20 cellular contexts compared by ENCODE assay signal in genomic region chr4:53049528-53049927, GRCh38.
DNase-seq lines count a peak whose midpoint lies in the region; ATAC-seq, FAIRE-seq and TF ChIP-seq lines count a peak whose summit lies in the region.
"Had no signal": no experiment of that assay in that cellular context is flagged by ENCODE, and none has a peak within 500 bp of the region (broad histone marks: within the 10 kb centered on the region; RNA-seq: fewer than 3 reads in every experiment).

No MANE protein-coding gene starts in this region.

- TF ChIP-seq POLR2A in IMR-90 (IDR thresholded peaks at IDR 0.05; ENCODE audit: low read depth, low read length): no peak

- no peak overlapping the region for H4K5ac ChIP-seq in IMR-90 (ENCODE audit: low read depth, low read length)

- H3K18ac ChIP-seq in IMR-90 (ENCODE audit: low read depth, low read length): no peak overlapping the region

- no peak overlapping the region for H2AK5ac ChIP-seq in IMR-90 (ENCODE audit: low read depth, low read length)

- H3K36me3 ChIP-seq in IMR-90 (ENCODE audit: control insufficient read depth, insufficient read depth, low read length) (no peaks in the 10 kb centered on the region), kidney (ENCODE audit: control insufficient read depth in 1 of 2, insufficient read depth in 2 of 2, low read length in 2 of 2) (no peaks in the 10 kb centered on the region)

- no peaks in the 10 kb centered on the region for H3K9me1 ChIP-seq in IMR-90 (ENCODE audit: insufficient read depth, low read length)

- no peak overlapping the region for H3K23ac ChIP-seq in IMR-90 (ENCODE audit: low read depth, low read length)

- H3K4me2 ChIP-seq in IMR-90 (ENCODE audit: low read depth, low read length): no peak overlapping the region
- H3K4me2 ChIP-seq: A549; BLaER1 treated with 17β-estradiol and CSF1 and Interleukin-3, amounts not matched to agents 10 nM and 100 nM had no signal

- no peaks in the 10 kb centered on the region for H3K27me3 ChIP-seq in IMR-90 (ENCODE audit: control insufficient read depth, insufficient read depth, low read length)
- H3K27me3 ChIP-seq: BLaER1 treated with 17β-estradiol and CSF1 and Interleukin-3, amounts not matched to agents 10 nM and 100 nM had no signal

- no peak overlapping the region for H2BK15ac ChIP-seq in IMR-90 (ENCODE audit: low read depth, low read length)

- no peak for ATAC-seq in IMR-90 (ENCODE audit: low read depth)
- peak; percentile 32; the same call in 1 of the 3 replicates for ATAC-seq in SK-N-SH treated with all-trans-retinoic acid at 6 μM for 48 hours
- ATAC-seq in GM21367 (IDR thresholded peaks at IDR 0.05; ENCODE audit: unreplicated experiment): no peak
- ATAC-seq: A549; CD8-positive, alpha-beta T cell had no signal

- H3K14ac ChIP-seq in IMR-90 (replicated peaks; ENCODE audit: low read depth, low read length): 0 out of 2 replicates have a peak overlapping the region, but pooled peaks have one; percentile 15

- no CpG with 5 or more reads among the region's 1 CpG for WGBS in IMR-90 (ENCODE audit: extremely low coverage in 2 of 2, insufficient read length in 1 of 2), 2 experiments

- H2BK5ac ChIP-seq in IMR-90 (ENCODE audit: low read depth, low read length, poor library complexity, severe bottlenecking): no peak overlapping the region

- intact Hi-C loops in IMR-90 (cut with micrococcal nuclease): no loop called here
- intact Hi-C loops in kidney (cut with DNase I): no loop called here

- POLR2A ChIA-PET in IMR-90 (lab: Charles Lee; ENCODE audit: unreplicated experiment): no interaction called here

- no peak for TF ChIP-seq CTCF in IMR-90 (conservative IDR thresholded peaks at IDR 0.05; ENCODE audit: low read depth, low read length)
- no peak for TF ChIP-seq CTCF in kidney (IDR thresholded peaks at IDR 0.05; ENCODE audit: borderline replicate concordance, extremely low read depth, insufficient read depth)

- no peak overlapping the region for H2BK20ac ChIP-seq in IMR-90 (ENCODE audit: low read depth, low read length)

- no peak overlapping the region for H3K27ac ChIP-seq in IMR-90 (ENCODE audit: insufficient read depth, low read length)
- H3K27ac ChIP-seq in kidney (ENCODE audit: low read depth in 2 of 2, low read length in 2 of 2): no peak overlapping the region
- H3K27ac ChIP-seq: 22Rv1; A549; BLaER1 treated with 17β-estradiol and CSF1 and Interleukin-3, amounts not matched to agents 10 nM and 100 nM; C4-2B had no signal

- FAIRE-seq in kidney (lab: Jason Lieb, UNC): no peak
- FAIRE-seq: A549, D721Med, G401.6, GM12891, GM19239 had no signal

- H3K4me3 ChIP-seq in IMR-90 (ENCODE audit: insufficient read depth, low read depth, low read length): no peak overlapping the region
- H3K4me3 ChIP-seq in kidney (ENCODE audit: low read length in 2 of 2): no peak overlapping the region
- H3K4me3 ChIP-seq: A549; BLaER1 treated with 17β-estradiol and CSF1 and Interleukin-3, amounts not matched to agents 10 nM and 100 nM had no signal

- H2BK120ac ChIP-seq in IMR-90 (ENCODE audit: low read depth, low read length): no peak overlapping the region

- CTCF ChIA-PET in IMR-90 (lab: Yijun Ruan, JAX): no interaction called here

- H3K56ac ChIP-seq in IMR-90 (ENCODE audit: extremely low read depth, insufficient read depth, low read length): no peak overlapping the region

- H4K20me1 ChIP-seq in IMR-90 (ENCODE audit: insufficient read depth, low read length): no peaks in the 10 kb centered on the region
- H4K20me1 ChIP-seq: BLaER1 treated with 17β-estradiol and CSF1 and Interleukin-3, amounts not matched to agents 10 nM and 100 nM had no signal

- H2AK9ac ChIP-seq in IMR-90 (replicated peaks; ENCODE audit: low read depth, low read length, poor library complexity): no peak overlapping the region

- DNase-seq in IMR-90 (no peak), SK-N-DZ (ENCODE audit: low spot score) (peak; percentile 64), kidney (no peak)
- DNase-seq: AML-193; Caco-2; Calu3; CD4-positive, alpha-beta T cell; CD8-positive, alpha-beta T cell; DMS79 treated with DMSO at 0.1 percent for 48 hours; GF-D8 had no signal

- no TSS peak for BruUV-seq in IMR-90 (replicated peaks; lab: Mats Ljungman, UMichigan)

- no peak overlapping the region for H4K8ac ChIP-seq in IMR-90 (ENCODE audit: low read depth in 2 of 2, low read length in 2 of 2)

- H4K91ac ChIP-seq in IMR-90 (ENCODE audit: insufficient read depth, low read depth, low read length): no peak overlapping the region

- dilution Hi-C loops in IMR-90 (cut with HindIII; ENCODE audit: low sequenced_read_pairs, unreplicated experiment): no loop called here

- no peaks in the 10 kb centered on the region; a peak in 1 of 4 replicates for H3K79me1 ChIP-seq in IMR-90 (ENCODE audit: low read depth in 1 of 2, low read length in 2 of 2)

- no peak overlapping the region for H3K4ac ChIP-seq in IMR-90 (ENCODE audit: low read depth, low read length)

- H3K9ac ChIP-seq in IMR-90 (ENCODE audit: low read depth, low read length) (no peak overlapping the region), kidney (ENCODE audit: low read length in 2 of 2) (no peak overlapping the region)
- H3K9ac ChIP-seq: BLaER1 treated with 17β-estradiol and CSF1 and Interleukin-3, amounts not matched to agents 10 nM and 100 nM had no signal

- H3K4me1 ChIP-seq in IMR-90 (ENCODE audit: control insufficient read depth, insufficient read depth, low read length) (no peaks in the 10 kb centered on the region), kidney (ENCODE audit: control insufficient read depth in 1 of 2, insufficient read depth in 1 of 2, low read depth in 1 of 2, low read length in 2 of 2) (no peaks in the 10 kb centered on the region)
- H3K4me1 ChIP-seq: A549 had no signal

- H3K9me3 ChIP-seq in IMR-90 (ENCODE audit: control insufficient read depth, insufficient read depth, low read length) (no peaks in the 10 kb centered on the region), kidney (ENCODE audit: control insufficient read depth in 1 of 2, low read length in 2 of 2) (no peaks in the 10 kb centered on the region)
- H3K9me3 ChIP-seq: A549; BLaER1 treated with 17β-estradiol and CSF1 and Interleukin-3, amounts not matched to agents 10 nM and 100 nM; Caco-2 had no signal

- in situ Hi-C loops in IMR-90 (cut with MboI; ENCODE audit: low sequenced_read_pairs): no loop called here

- no peak overlapping the region for H2AFZ ChIP-seq in IMR-90 (replicated peaks; ENCODE audit: low read length, poor library complexity)

- TF ChIP-seq RAD21 in IMR-90 (IDR thresholded peaks at IDR 0.05; ENCODE audit: low read length): no peak

TF ChIP-seq in IMR-90, 13 proteins besides CTCF, POLR2A, EP300 and RAD21:
- TF ChIP-seq ELK1 (IDR thresholded peaks at IDR 0.05; ENCODE audit: borderline replicate concordance, low read depth, low read length) (no peak), NFE2L2 (IDR thresholded peaks at IDR 0.05; ENCODE audit: low read depth, low read length) (no peak), CHD1 (IDR thresholded peaks at IDR 0.05; ENCODE audit: low read depth, low read length) (no peak)

TF ChIP-seq in SK-N-SH treated with all-trans-retinoic acid at 6 μM for 48 hours, 23 proteins besides CTCF, POLR2A, EP300 and RAD21:
- TF ChIP-seq, protein P1, sequence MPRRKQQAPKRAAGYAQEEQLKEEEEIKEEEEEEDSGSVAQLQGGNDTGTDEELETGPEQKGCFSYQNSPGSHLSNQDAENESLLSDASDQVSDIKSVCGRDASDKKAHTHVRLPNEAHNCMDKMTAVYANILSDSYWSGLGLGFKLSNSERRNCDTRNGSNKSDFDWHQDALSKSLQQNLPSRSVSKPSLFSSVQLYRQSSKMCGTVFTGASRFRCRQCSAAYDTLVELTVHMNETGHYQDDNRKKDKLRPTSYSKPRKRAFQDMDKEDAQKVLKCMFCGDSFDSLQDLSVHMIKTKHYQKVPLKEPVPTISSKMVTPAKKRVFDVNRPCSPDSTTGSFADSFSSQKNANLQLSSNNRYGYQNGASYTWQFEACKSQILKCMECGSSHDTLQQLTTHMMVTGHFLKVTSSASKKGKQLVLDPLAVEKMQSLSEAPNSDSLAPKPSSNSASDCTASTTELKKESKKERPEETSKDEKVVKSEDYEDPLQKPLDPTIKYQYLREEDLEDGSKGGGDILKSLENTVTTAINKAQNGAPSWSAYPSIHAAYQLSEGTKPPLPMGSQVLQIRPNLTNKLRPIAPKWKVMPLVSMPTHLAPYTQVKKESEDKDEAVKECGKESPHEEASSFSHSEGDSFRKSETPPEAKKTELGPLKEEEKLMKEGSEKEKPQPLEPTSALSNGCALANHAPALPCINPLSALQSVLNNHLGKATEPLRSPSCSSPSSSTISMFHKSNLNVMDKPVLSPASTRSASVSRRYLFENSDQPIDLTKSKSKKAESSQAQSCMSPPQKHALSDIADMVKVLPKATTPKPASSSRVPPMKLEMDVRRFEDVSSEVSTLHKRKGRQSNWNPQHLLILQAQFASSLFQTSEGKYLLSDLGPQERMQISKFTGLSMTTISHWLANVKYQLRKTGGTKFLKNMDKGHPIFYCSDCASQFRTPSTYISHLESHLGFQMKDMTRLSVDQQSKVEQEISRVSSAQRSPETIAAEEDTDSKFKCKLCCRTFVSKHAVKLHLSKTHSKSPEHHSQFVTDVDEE (CRISPR knock-in tag; IDR thresholded peaks at IDR 0.05): peak; percentile 78
- peak; percentile 61; the same call in 1 of the 2 replicates for TF ChIP-seq TCF4 (CRISPR knock-in tag; IDR thresholded peaks at IDR 0.05; ENCODE audit: borderline replicate concordance)
- no peak for TF ChIP-seq PPARA (CRISPR knock-in tag; IDR thresholded peaks at IDR 0.05; ENCODE audit: borderline replicate concordance)
